1 cellular context compared by ENCODE assay signal in genomic region chr7:29146082-29146706, GRCh38.
TF ChIP-seq lines count a peak whose summit lies in the region.

Gene CPVL (minus strand): TSS chr7:29146537. CDS start chr7:29121061, 25,476 bp downstream.

TF ChIP-seq in HepG2, 621 proteins besides CTCF, POLR2A, EP300 and RAD21 (continued from another document and continues in another):
- TF ChIP-seq IRF9 (CRISPR knock-in tag; IDR thresholded peaks at IDR 0.05; ENCODE audit: borderline replicate concordance) (peak; percentile 87; the same call in 1 of the 2 replicates), ZNF230 (CRISPR knock-in tag; IDR thresholded peaks at IDR 0.05) (no peak), TFDP2 (CRISPR knock-in tag; IDR thresholded peaks at IDR 0.05) (0 out of 2 replicates have a peak, but pooled peaks have one; percentile 25), U2AF1 (optimal IDR thresholded peaks at IDR 0.05; ENCODE audit: low read depth, low read length) (peak; percentile 64), ZNF761 (CRISPR knock-in tag; conservative IDR thresholded peaks at IDR 0.05) (no peak), ATF7-NPFF (CRISPR knock-in tag; IDR thresholded peaks at IDR 0.05; ENCODE audit: low read depth) (0 out of 2 replicates have a peak, but pooled peaks have one; percentile 20), NR2F1 (CRISPR knock-in tag; IDR thresholded peaks at IDR 0.05) (no peak), HOXA7 (CRISPR knock-in tag; IDR thresholded peaks at IDR 0.05) (no peak), KAT7 (CRISPR knock-in tag; IDR thresholded peaks at IDR 0.05; ENCODE audit: borderline replicate concordance) (peak; percentile 64; the same call in 1 of the 2 replicates), EED (CRISPR knock-in tag; IDR thresholded peaks at IDR 0.05) (no peak; the same call in 1 of the 2 replicates), ZNF784 (CRISPR knock-in tag; IDR thresholded peaks at IDR 0.05; ENCODE audit: borderline replicate concordance) (0 out of 2 replicates have a peak, but pooled peaks have one; percentile 66), ZNF317 (CRISPR knock-in tag; IDR thresholded peaks at IDR 0.05) (no peak), KIAA2018 (CRISPR knock-in tag; IDR thresholded peaks at IDR 0.05; ENCODE audit: borderline replicate concordance) (0 out of 2 replicates have a peak, but pooled peaks have one; percentile 34), E2F2 (CRISPR knock-in tag; IDR thresholded peaks at IDR 0.05; ENCODE audit: borderline replicate concordance) (no peak), MYC (CRISPR knock-in tag; IDR thresholded peaks at IDR 0.05; ENCODE audit: borderline replicate concordance) (peak; percentile 66; the same call in 1 of the 2 replicates), SKIL (CRISPR knock-in tag; IDR thresholded peaks at IDR 0.05; ENCODE audit: borderline replicate concordance) (no peak), HIC2 (CRISPR knock-in tag; IDR thresholded peaks at IDR 0.05; ENCODE audit: low read depth) (peak; percentile 68), ZNF33B (CRISPR knock-in tag; IDR thresholded peaks at IDR 0.05) (no peak), REPIN1 (CRISPR knock-in tag; IDR thresholded peaks at IDR 0.05; ENCODE audit: borderline replicate concordance, low read depth) (peak; percentile 49; the same call in 1 of the 2 replicates), ZNF691 (CRISPR knock-in tag; IDR thresholded peaks at IDR 0.05; ENCODE audit: borderline replicate concordance, low read depth) (peak; percentile 47; the same call in 1 of the 2 replicates), ZNF121 (CRISPR knock-in tag; IDR thresholded peaks at IDR 0.05) (0 out of 2 replicates have a peak, but pooled peaks have one; percentile 46), BRF2 (CRISPR knock-in tag; IDR thresholded peaks at IDR 0.05) (no peak), MTA1 (CRISPR knock-in tag; IDR thresholded peaks at IDR 0.05; ENCODE audit: borderline replicate concordance) (peak; percentile 50; the same call in 1 of the 2 replicates), ZNF768 (CRISPR knock-in tag; IDR thresholded peaks at IDR 0.05) (peak; percentile 61; the same call in 1 of the 2 replicates), ZNF335 (CRISPR knock-in tag; IDR thresholded peaks at IDR 0.05) (peak; percentile 99), ZSCAN25 (CRISPR knock-in tag; IDR thresholded peaks at IDR 0.05) (no peak), ZNF773 (CRISPR knock-in tag; IDR thresholded peaks at IDR 0.05; ENCODE audit: borderline replicate concordance) (no peak), NKX3-1 (CRISPR knock-in tag; IDR thresholded peaks at IDR 0.05) (peak; percentile 36; the same call in 1 of the 2 replicates), ZSCAN29 (CRISPR knock-in tag; conservative IDR thresholded peaks at IDR 0.05) (no peak), ZNF292 (CRISPR knock-in tag; IDR thresholded peaks at IDR 0.05; ENCODE audit: borderline replicate concordance, low read depth) (peak; percentile 58; the same call in 1 of the 2 replicates), ZNF354B (CRISPR knock-in tag; IDR thresholded peaks at IDR 0.05) (peak; percentile 62; the same call in 1 of the 2 replicates), ZNF772 (CRISPR knock-in tag; IDR thresholded peaks at IDR 0.05) (0 out of 2 replicates have a peak, but pooled peaks have one; percentile 68)
- TF ChIP-seq, protein P1, sequence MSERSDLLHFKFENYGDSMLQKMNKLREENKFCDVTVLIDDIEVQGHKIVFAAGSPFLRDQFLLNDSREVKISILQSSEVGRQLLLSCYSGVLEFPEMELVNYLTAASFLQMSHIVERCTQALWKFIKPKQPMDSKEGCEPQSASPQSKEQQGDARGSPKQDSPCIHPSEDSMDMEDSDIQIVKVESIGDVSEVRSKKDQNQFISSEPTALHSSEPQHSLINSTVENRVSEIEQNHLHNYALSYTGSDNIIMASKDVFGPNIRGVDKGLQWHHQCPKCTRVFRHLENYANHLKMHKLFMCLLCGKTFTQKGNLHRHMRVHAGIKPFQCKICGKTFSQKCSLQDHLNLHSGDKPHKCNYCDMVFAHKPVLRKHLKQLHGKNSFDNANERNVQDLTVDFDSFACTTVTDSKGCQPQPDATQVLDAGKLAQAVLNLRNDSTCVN (CRISPR knock-in tag; IDR thresholded peaks at IDR 0.05; ENCODE audit: borderline replicate concordance): no peak
- TF ChIP-seq, protein P2, sequence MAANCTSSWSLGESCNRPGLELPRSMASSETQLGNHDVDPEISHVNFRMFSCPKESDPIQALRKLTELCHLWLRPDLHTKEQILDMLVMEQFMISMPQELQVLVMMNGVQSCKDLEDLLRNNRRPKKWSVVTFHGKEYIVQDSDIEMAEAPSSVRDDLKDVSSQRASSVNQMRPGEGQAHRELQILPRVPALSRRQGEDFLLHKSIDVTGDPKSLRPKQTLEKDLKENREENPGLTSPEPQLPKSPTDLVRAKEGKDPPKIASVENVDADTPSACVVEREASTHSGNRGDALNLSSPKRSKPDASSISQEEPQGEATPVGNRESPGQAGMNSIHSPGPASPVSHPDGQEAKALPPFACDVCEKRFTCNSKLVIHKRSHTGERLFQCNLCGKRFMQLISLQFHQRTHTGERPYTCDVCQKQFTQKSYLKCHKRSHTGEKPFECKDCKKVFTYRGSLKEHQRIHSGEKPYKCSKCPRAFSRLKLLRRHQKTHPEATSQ (CRISPR knock-in tag; IDR thresholded peaks at IDR 0.05; ENCODE audit: borderline replicate concordance): peak; percentile 60; the same call in 1 of the 2 replicates
